Comparison of ENCODE assay signal across 2 cellular contexts in genomic region chr14:70052990-70053389, GRCh38.
TF ChIP-seq lines count a peak whose summit lies in the region.

No MANE protein-coding gene starts in this region.

TF ChIP-seq in SK-N-SH, 30 proteins besides CTCF, POLR2A, EP300 and RAD21 (continued from another document):
- no peak for TF ChIP-seq ZBTB33 (IDR thresholded peaks at IDR 0.05; ENCODE audit: borderline replicate concordance, low read depth)
- no peak for TF ChIP-seq JUND (IDR thresholded peaks at IDR 0.05)

TF ChIP-seq in SK-N-SH treated with all-trans-retinoic acid at 6 μM for 48 hours, 23 proteins besides CTCF, POLR2A, EP300 and RAD21 (continued from another document):
- TF ChIP-seq TCF4 (CRISPR knock-in tag; IDR thresholded peaks at IDR 0.05; ENCODE audit: borderline replicate concordance) (no peak), ISL1 (CRISPR knock-in tag; IDR thresholded peaks at IDR 0.05) (no peak), PPARA (CRISPR knock-in tag; IDR thresholded peaks at IDR 0.05; ENCODE audit: borderline replicate concordance) (no peak)
